Comparison of ENCODE assay signal across 30 cellular contexts in genomic region chr3:167917969-167918368, GRCh38.
"Had no signal": no experiment of that assay in that cellular context is flagged by ENCODE, and none has a peak within 500 bp of the region (broad histone marks: within the 10 kb centered on the region; RNA-seq: fewer than 3 reads in every experiment).

No MANE protein-coding gene starts in this region.

- H3K27ac Mint-ChIP-seq: activated CD4-positive, alpha-beta T cell treated with anti-CD3 and anti-CD28 coated beads for 36 hours; activated CD4-positive, alpha-beta T cell treated with anti-CD3 and anti-CD28 coated beads, Interleukin-2, amount 10 ng/mL, durations not matched to agents 7 days and 5 days; activated CD8-positive, alpha-beta T cell treated with anti-CD3 and anti-CD28 coated beads, Interleukin-2, amount 10 ng/mL, durations not matched to agents 7 days and 5 days; activated naive CD4-positive, alpha-beta T cell treated with anti-CD3 and anti-CD28 coated beads, Interleukin-2, amount 10 ng/mL, durations not matched to agents 7 days and 5 days; activated naive CD8-positive, alpha-beta T cell; activated naive CD8-positive, alpha-beta T cell treated with anti-CD3 and anti-CD28 coated beads, Interleukin-2, amount 50 U/mL, for 24 hours; activated T-helper 1 cell treated with anti-CD3 and anti-CD28 coated beads, Interleukin-12 subunit alpha, Interleukin-12 subunit beta, Interleukin-2, Interleukin-4 antibody, amounts not matched to agents 30 ng/mL and 10 ng/mL and 1 ng/mL, durations not matched to agents 14 hours and 24 hours and 36 hours; WTC11 had no signal

- H3K4me3 ChIP-seq: K562 had no signal

- DNase-seq: activated CD4-positive, alpha-beta T cell treated with anti-CD3 and anti-CD28 coated beads for 36 hours; activated CD4-positive, alpha-beta T cell treated with anti-CD3 and anti-CD28 coated beads, Interleukin-2, amount 10 ng/mL, durations not matched to agents 7 days and 5 days; activated CD4-positive, alpha-beta T cell treated with anti-CD3 and anti-CD28 coated beads, Interleukin-2, amount 50 U/mL, for 48 hours; activated CD8-positive, alpha-beta memory T cell treated with anti-CD3 and anti-CD28 coated beads, Interleukin-2, amount 50 U/mL, for 4 hours; activated CD8-positive, alpha-beta T cell treated with anti-CD3 and anti-CD28 coated beads, Interleukin-2, amount 10 ng/mL, durations not matched to agents 7 days and 5 days; activated effector memory CD4-positive, alpha-beta T cell treated with Interleukin-2 at 50 U/mL for 16 hours; activated naive CD4-positive, alpha-beta T cell treated with anti-CD3 and anti-CD28 coated beads, Interleukin-2, amount 10 ng/mL, durations not matched to agents 7 days and 5 days; activated naive CD8-positive, alpha-beta T cell treated with anti-CD3 and anti-CD28 coated beads, Interleukin-2, amount 50 U/mL, for 24 hours; activated T-cell treated with anti-CD3 and anti-CD28 coated beads for 4 hours; activated T-cell treated with anti-CD3 and anti-CD28 coated beads, Interleukin-2, amount 50 U/mL, for 4 hours; anterior cingulate cortex; caudate nucleus; cerebellar nuclear complex; NCI-H1092 treated with DMSO at 0.1 percent for 48 hours; NCI-H1436; NCI-H1694; NCI-H2081 treated with DMSO at 0.1 percent for 48 hours; NCI-H2171 treated with DMSO at 0.1 percent for 48 hours; NCI-H2227 treated with DMSO at 0.1 percent for 48 hours; NCI-H446; NCI-H510A treated with DMSO at 0.1 percent for 48 hours; NCI-H526 treated with DMSO at 0.1 percent for 48 hours; OCI-M1; Right ventricle myocardium superior; T1000 had no signal

- H3K27me3 Mint-ChIP-seq: activated naive CD4-positive, alpha-beta T cell treated with anti-CD3 and anti-CD28 coated beads, Interleukin-2, amount 10 ng/mL, durations not matched to agents 7 days and 5 days; activated naive CD8-positive, alpha-beta T cell treated with anti-CD3 and anti-CD28 coated beads, Interleukin-2, amount 50 U/mL, for 24 hours had no signal

- H3K4me3 Mint-ChIP-seq: activated CD4-positive, alpha-beta T cell treated with anti-CD3 and anti-CD28 coated beads for 36 hours; activated CD4-positive, alpha-beta T cell treated with anti-CD3 and anti-CD28 coated beads, Interleukin-2, amount 10 ng/mL, durations not matched to agents 7 days and 5 days; activated CD8-positive, alpha-beta T cell treated with anti-CD3 and anti-CD28 coated beads, Interleukin-2, amount 10 ng/mL, durations not matched to agents 7 days and 5 days; activated naive CD4-positive, alpha-beta T cell treated with anti-CD3 and anti-CD28 coated beads, Interleukin-2, amount 10 ng/mL, durations not matched to agents 7 days and 5 days; activated naive CD8-positive, alpha-beta T cell; activated naive CD8-positive, alpha-beta T cell treated with anti-CD3 and anti-CD28 coated beads, Interleukin-2, amount 50 U/mL, for 24 hours; activated T-cell treated with anti-CD3 and anti-CD28 coated beads, Interleukin-2, amount 50 U/mL, for 4 hours; activated T-helper 1 cell treated with anti-CD3 and anti-CD28 coated beads, Interleukin-12 subunit alpha, Interleukin-12 subunit beta, Interleukin-2, Interleukin-4 antibody, amounts not matched to agents 30 ng/mL and 10 ng/mL and 1 ng/mL, durations not matched to agents 14 hours and 24 hours and 36 hours; brain; WTC11 had no signal

- H3K4me1 Mint-ChIP-seq: activated CD4-positive, alpha-beta T cell treated with anti-CD3 and anti-CD28 coated beads for 36 hours; activated CD4-positive, alpha-beta T cell treated with anti-CD3 and anti-CD28 coated beads, Interleukin-2, amount 10 ng/mL, durations not matched to agents 7 days and 5 days; activated naive CD4-positive, alpha-beta T cell treated with anti-CD3 and anti-CD28 coated beads, Interleukin-2, amount 10 ng/mL, durations not matched to agents 7 days and 5 days; activated naive CD8-positive, alpha-beta T cell treated with anti-CD3 and anti-CD28 coated beads, Interleukin-2, amount 50 U/mL, for 24 hours had no signal

- H3K36me3 Mint-ChIP-seq: activated naive CD4-positive, alpha-beta T cell treated with anti-CD3 and anti-CD28 coated beads, Interleukin-2, amount 10 ng/mL, durations not matched to agents 7 days and 5 days; activated naive CD8-positive, alpha-beta T cell; brain; WTC11 had no signal

- H3K9me3 Mint-ChIP-seq: activated CD4-positive, alpha-beta T cell treated with anti-CD3 and anti-CD28 coated beads, Interleukin-2, amount 10 ng/mL, durations not matched to agents 7 days and 5 days; activated naive CD4-positive, alpha-beta T cell treated with anti-CD3 and anti-CD28 coated beads, Interleukin-2, amount 10 ng/mL, durations not matched to agents 7 days and 5 days; activated naive CD8-positive, alpha-beta T cell treated with anti-CD3 and anti-CD28 coated beads, Interleukin-2, amount 50 U/mL, for 24 hours; activated T-cell treated with anti-CD3 and anti-CD28 coated beads, Interleukin-2, amount 50 U/mL, for 4 hours; activated T-helper 1 cell treated with anti-CD3 and anti-CD28 coated beads, Interleukin-12 subunit alpha, Interleukin-12 subunit beta, Interleukin-2, Interleukin-4 antibody, amounts not matched to agents 30 ng/mL and 10 ng/mL and 1 ng/mL, durations not matched to agents 14 hours and 24 hours and 36 hours; brain had no signal
